Comparison of ENCODE assay signal across 1 cellular context in the genomic region with DNA sequence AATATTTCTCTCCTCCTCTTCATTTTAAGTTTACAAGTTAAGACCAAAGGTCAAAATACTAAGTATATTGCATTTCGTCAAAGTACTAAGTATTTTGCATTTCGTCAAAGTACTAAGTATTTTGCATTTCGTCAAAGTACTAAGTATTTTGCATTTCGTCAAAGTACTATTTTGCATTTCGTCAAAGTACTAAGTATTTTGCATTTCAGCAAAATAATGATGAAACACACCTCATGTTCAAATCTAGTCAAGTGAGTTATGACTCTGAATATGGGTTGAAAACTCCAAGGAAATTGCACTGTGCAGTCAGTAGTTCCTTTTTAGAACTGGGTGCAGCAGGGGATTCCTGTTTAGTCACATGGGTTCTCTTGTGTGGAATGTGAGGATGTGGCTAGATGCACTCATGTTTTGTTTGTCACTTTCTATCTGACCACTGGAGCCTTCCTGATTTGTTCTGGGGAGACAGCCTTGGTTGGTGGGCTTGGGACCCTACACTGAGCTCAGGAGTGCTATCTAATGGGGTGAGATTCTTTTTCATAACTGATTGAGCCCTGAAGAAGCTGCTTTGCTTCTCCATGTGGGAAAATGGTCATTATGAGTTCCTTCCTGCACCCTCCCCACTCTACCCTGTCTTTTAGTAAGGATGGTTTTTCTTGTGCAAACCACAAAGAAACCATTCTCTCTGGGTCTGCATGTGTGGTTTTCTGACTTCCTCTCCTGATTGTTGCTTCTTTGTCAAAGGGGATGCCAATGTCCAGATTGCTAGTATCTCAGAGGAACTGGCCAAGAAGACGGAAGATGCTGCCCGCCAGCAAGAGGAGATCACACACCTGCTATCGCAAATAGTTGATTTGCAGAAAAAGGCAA.
TF ChIP-seq lines count a peak whose summit lies in the region.

No MANE protein-coding gene starts in this region.

TF ChIP-seq in GM12878, 131 proteins besides CTCF, POLR2A, EP300 and RAD21 (continued from another document):
- TF ChIP-seq ZBTB33 (IDR thresholded peaks at IDR 0.05), result no peak
- no peak for TF ChIP-seq IRF5 (IDR thresholded peaks at IDR 0.05; ENCODE audit: borderline replicate concordance)
- TF ChIP-seq PBX3 (IDR thresholded peaks at IDR 0.05; ENCODE audit: insufficient replicate concordance, low read depth, low read length), result no peak
- no peak for TF ChIP-seq ATF7 (IDR thresholded peaks at IDR 0.05; ENCODE audit: low read depth)
